Comparison of ENCODE assay signal across 17 cellular contexts in the genomic region with DNA sequence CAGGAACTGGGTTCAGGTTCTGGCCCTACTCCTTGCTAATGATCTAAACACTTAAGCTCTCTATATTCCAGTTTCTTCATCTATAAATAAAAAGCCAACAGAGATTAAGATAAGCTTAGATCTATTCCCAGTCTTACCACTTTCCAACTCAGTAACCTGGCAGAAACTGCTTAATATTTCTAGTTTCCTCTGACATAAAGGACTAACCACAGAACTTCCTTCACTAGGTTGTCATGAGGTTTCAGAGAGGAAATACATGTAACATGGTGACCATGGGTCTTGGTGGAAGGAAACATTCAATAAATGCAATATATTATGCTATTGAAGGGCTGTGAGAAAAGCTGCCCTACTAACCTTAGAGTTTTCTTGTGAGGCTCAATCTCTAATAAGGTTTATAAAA.
A peak's percentile ranks its signal among the peaks of the same experiment; 100 is the strongest.
DNase-seq lines count a peak whose midpoint lies in the region; ATAC-seq, FAIRE-seq and TF ChIP-seq lines count a peak whose summit lies in the region.
"Had no signal": no experiment of that assay in that cellular context is flagged by ENCODE, and none has a peak within 500 bp of the region (broad histone marks: within the 10 kb centered on the region; RNA-seq: fewer than 3 reads in every experiment).

No MANE protein-coding gene starts in this region.

- H3K9me3 ChIP-seq in Loucy (ENCODE audit: insufficient read depth, low read depth, low read length) (no peaks in the 10 kb centered on the region), kidney (ENCODE audit: control insufficient read depth in 1 of 2, low read length in 2 of 2) (no peaks in the 10 kb centered on the region)
- H3K9me3 ChIP-seq: BE2C, transverse colon had no signal

- H3K4me2 ChIP-seq in Loucy (ENCODE audit: low read depth, low read length, poor library complexity, severe bottlenecking): peak overlapping the region; percentile 23

- TF ChIP-seq POLR2A in GM18505 (IDR thresholded peaks at IDR 0.05; ENCODE audit: borderline replicate concordance, extremely low read depth, insufficient read depth, insufficient read length): no peak

- intact Hi-C loops in kidney (cut with DNase I): no loop called here

- H3K27me3 ChIP-seq in Loucy (ENCODE audit: insufficient read depth, low read length, poor library complexity, severe bottlenecking): no peaks in the 10 kb centered on the region
- H3K27me3 ChIP-seq: BE2C, transverse colon had no signal

- no peak overlapping the region for H3K4me3 ChIP-seq in Loucy (ENCODE audit: low read length, poor library complexity, severe bottlenecking)
- no peak overlapping the region for H3K4me3 ChIP-seq in kidney (ENCODE audit: low read length in 2 of 2)
- H3K4me3 ChIP-seq: K562, transverse colon had no signal

- no peaks in the 10 kb centered on the region for H4K20me1 ChIP-seq in Loucy (ENCODE audit: insufficient read depth, low read length, poor library complexity, severe bottlenecking)

- no peak for FAIRE-seq in kidney (lab: Jason Lieb, UNC)
- FAIRE-seq: G401.6 had no signal

- no peak overlapping the region for H2AFZ ChIP-seq in Loucy (ENCODE audit: low read length)

- no peak overlapping the region for H3K9ac ChIP-seq in Loucy (ENCODE audit: low read depth, low read length, poor library complexity, severe bottlenecking)
- no peak overlapping the region for H3K9ac ChIP-seq in kidney (ENCODE audit: low read length in 2 of 2)

- no peaks in the 10 kb centered on the region for H3K9me2 ChIP-seq in Loucy (replicated peaks; ENCODE audit: low read depth, low read length)

- no peaks in the 10 kb centered on the region for H3F3A ChIP-seq in Loucy (ENCODE audit: low read depth)

- ATAC-seq in GM18505 (IDR thresholded peaks at IDR 0.05; ENCODE audit: unreplicated experiment): peak; percentile 81
- peak; percentile 58 for ATAC-seq in HG02973 (IDR thresholded peaks at IDR 0.05; ENCODE audit: unreplicated experiment)
- ATAC-seq: K562, sciatic nerve had no signal

- H3K79me2 ChIP-seq in Loucy (ENCODE audit: insufficient read depth, low read length): no peaks in the 10 kb centered on the region

- H3K36me3 ChIP-seq in Loucy (ENCODE audit: insufficient read depth, low read length) (no peaks in the 10 kb centered on the region), kidney (ENCODE audit: control insufficient read depth in 1 of 2, insufficient read depth in 2 of 2, low read length in 2 of 2) (no peaks in the 10 kb centered on the region)
- H3K36me3 ChIP-seq: BE2C, transverse colon had no signal

- H3K4me1 ChIP-seq in Loucy (ENCODE audit: insufficient read depth, low read length, poor library complexity, severe bottlenecking): peaks cover 13% of the 10 kb centered on the region
- no peaks in the 10 kb centered on the region for H3K4me1 ChIP-seq in kidney (ENCODE audit: control insufficient read depth in 1 of 2, insufficient read depth in 1 of 2, low read depth in 1 of 2, low read length in 2 of 2)

- DNase-seq in GM20000 (ENCODE audit: low spot score): peak; percentile 6
- DNase-seq in ureter (ENCODE audit: low spot score): no peak
- DNase-seq in A172 (ENCODE audit: low spot score): no peak
- DNase-seq in kidney: no peak
- no peak for DNase-seq in NCI-H1105 (lab: John Stamatoyannopoulos, UW)
- DNase-seq: activated CD8-positive, alpha-beta memory T cell treated with anti-CD3 and anti-CD28 coated beads for 24 hours; BE2C; H9; NCI-H2107; OCI-M1; transverse colon had no signal

- TF ChIP-seq CTCF in GM20000 (IDR thresholded peaks at IDR 0.05; ENCODE audit: extremely low read depth, missing control alignments) (no peak), Loucy (conservative IDR thresholded peaks at IDR 0.05; ENCODE audit: low read length) (no peak), kidney (IDR thresholded peaks at IDR 0.05; ENCODE audit: borderline replicate concordance, extremely low read depth, insufficient read depth) (no peak)

- H3K27ac ChIP-seq in kidney (ENCODE audit: low read depth in 2 of 2, low read length in 2 of 2): no peak overlapping the region
- H3K27ac ChIP-seq: transverse colon had no signal
